In the genomic region with DNA sequence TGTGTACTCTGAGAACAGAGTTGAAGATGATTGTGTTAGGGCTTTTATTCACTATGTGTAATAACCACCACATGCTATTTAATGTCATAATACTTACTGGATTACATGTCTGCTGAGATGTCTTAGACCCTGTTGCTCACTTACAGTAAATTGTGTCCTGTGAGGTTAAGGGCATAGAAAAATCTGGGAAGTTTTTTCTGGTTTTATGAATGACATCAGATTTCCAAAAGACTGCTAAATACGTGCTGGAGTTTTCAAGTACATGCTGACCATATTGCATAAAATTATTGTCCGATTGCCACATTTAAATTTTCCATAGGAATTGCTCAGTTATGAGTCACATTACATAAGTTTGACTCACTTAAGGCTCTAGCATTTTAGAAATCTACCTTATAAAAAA, we compare ENCODE assay signal across 16 cellular contexts.
DNase-seq lines count a peak whose midpoint lies in the region; ATAC-seq, FAIRE-seq and TF ChIP-seq lines count a peak whose summit lies in the region.
"Had no signal": no experiment of that assay in that cellular context is flagged by ENCODE, and none has a peak within 500 bp of the region (broad histone marks: within the 10 kb centered on the region; RNA-seq: fewer than 3 reads in every experiment).

No MANE protein-coding gene starts in this region.

- no peaks in the 10 kb centered on the region for H4K20me1 ChIP-seq in H9 (ENCODE audit: control insufficient read depth, insufficient read depth, insufficient read length)

- TF ChIP-seq CTCF in bronchial epithelial cell (IDR thresholded peaks at IDR 0.05; ENCODE audit: insufficient read depth, low read length, severe bottlenecking) (no peak), H9 (conservative IDR thresholded peaks at IDR 0.05) (no peak), Calu3 (IDR thresholded peaks at IDR 0.05; ENCODE audit: unreplicated experiment) (no peak)

- H3K79me2 ChIP-seq in H9 (ENCODE audit: insufficient read depth, low read length) = no peaks in the 10 kb centered on the region

- FAIRE-seq in bronchial epithelial cell (lab: Jason Lieb, UNC) = peak; percentile 77
- FAIRE-seq: endometrium had no signal

- H3K27me3 ChIP-seq in bronchial epithelial cell (ENCODE audit: control insufficient read depth, insufficient read depth, low read length) = no peaks in the 10 kb centered on the region
- no peaks in the 10 kb centered on the region for H3K27me3 ChIP-seq in H9 (ENCODE audit: insufficient read depth, low read length)

- no peak overlapping the region for H3T11ph ChIP-seq in H9 (ENCODE audit: low read length)

- no peaks in the 10 kb centered on the region for H3K36me3 Mint-ChIP-seq in activated CD4-positive, alpha-beta T cell treated with anti-CD3 and anti-CD28 coated beads for 36 hours (ENCODE audit: low read depth)
- H3K36me3 Mint-ChIP-seq in H9 (ENCODE audit: insufficient read depth in 1 of 3, low read depth in 3 of 3) (no peaks in the 10 kb centered on the region), Calu3 (ENCODE audit: insufficient read depth, unreplicated experiment) (no peaks in the 10 kb centered on the region)
- H3K36me3 Mint-ChIP-seq: CD8-positive, alpha-beta T cell; WTC11 had no signal

- DNase-seq in EL (peak; percentile 93), NCI-H2227 treated with DMSO at 0.1 percent for 48 hours (lab: John Stamatoyannopoulos, UW) (peak; percentile 23), bronchial epithelial cell (ENCODE audit: low read depth) (peak; percentile 98), lung microvascular endothelial cell (ENCODE audit: low read depth in 2 of 2) (peak; percentile 37 to 46), left colon (no peak), H9 (no peak), Calu3 (no peak)
- DNase-seq in activated CD4-positive, alpha-beta T cell treated with anti-CD3 and anti-CD28 coated beads for 36 hours = no peak
- DNase-seq: aorta; CD8-positive, alpha-beta T cell; NCI-H1092 treated with DMSO at 0.1 percent for 48 hours; NCI-H69; stimulated activated CD4-positive, alpha-beta T cell treated with anti-CD3 and anti-CD28 coated beads, Interleukin-4, amount 100 ng/mL, for 24 hours had no signal

- H3K9me3 ChIP-seq in H9 (ENCODE audit: control insufficient read depth, low read depth, low read length) = no peaks in the 10 kb centered on the region
- H3K9me3 ChIP-seq: prostate gland had no signal

- H3K23me2 ChIP-seq in H9 (ENCODE audit: insufficient read length, low read depth, low read length, poor library complexity, severe bottlenecking) = no peaks in the 10 kb centered on the region

- H2BK120ac ChIP-seq in H9 (ENCODE audit: low read depth, low read length, poor library complexity, severe bottlenecking) = no peak overlapping the region

- no peak overlapping the region for H3K4me3 Mint-ChIP-seq in activated CD4-positive, alpha-beta T cell treated with anti-CD3 and anti-CD28 coated beads for 36 hours
- H3K4me3 Mint-ChIP-seq in H9 (no peak overlapping the region), Calu3 (ENCODE audit: low read depth, unreplicated experiment) (no peak overlapping the region)
- H3K4me3 Mint-ChIP-seq: CD8-positive, alpha-beta T cell; WTC11 had no signal

- H2AFZ ChIP-seq in H9 (ENCODE audit: low read length) = no peak overlapping the region

- H2BK20ac ChIP-seq in H9 (ENCODE audit: low read depth, low read length, poor library complexity, severe bottlenecking) = no peak overlapping the region

- H3K14ac ChIP-seq in H9 (ENCODE audit: insufficient read depth, low read length) = no peak overlapping the region

- WGBS in H9 (ENCODE audit: extremely low coverage, insufficient read length, low lambda C conversion rate) = no CpG with 5 or more reads among the region's 2 CpGs

- no peaks in the 10 kb centered on the region for H3K4me1 Mint-ChIP-seq in activated CD4-positive, alpha-beta T cell treated with anti-CD3 and anti-CD28 coated beads for 36 hours
- no peaks in the 10 kb centered on the region for H3K4me1 Mint-ChIP-seq in H9
- no peaks in the 10 kb centered on the region for H3K4me1 Mint-ChIP-seq in Calu3 (ENCODE audit: low read depth, unreplicated experiment)
- H3K4me1 Mint-ChIP-seq: WTC11 had no signal

- POLR2A ChIA-PET in activated CD4-positive, alpha-beta T cell treated with anti-CD3 and anti-CD28 coated beads for 36 hours (lab: Charles Lee) = no interaction called here

- no TSS peak for BruUV-seq in Calu3 (replicated peaks; lab: Mats Ljungman, UMichigan)

- H3K4me2 ChIP-seq in H9 (ENCODE audit: insufficient read depth, insufficient read length, low read length) = no peak overlapping the region

- H3K36me3 ChIP-seq in bronchial epithelial cell (ENCODE audit: control insufficient read depth, insufficient read depth, low read length) = no peaks in the 10 kb centered on the region
- H3K36me3 ChIP-seq: prostate gland had no signal

- no peak overlapping the region for H2AK5ac ChIP-seq in H9 (ENCODE audit: insufficient read length, low read length)

- peaks cover 6% of the 10 kb centered on the region for H3K9me3 Mint-ChIP-seq in activated CD4-positive, alpha-beta T cell treated with anti-CD3 and anti-CD28 coated beads for 36 hours (ENCODE audit: low read depth)
- H3K9me3 Mint-ChIP-seq in H9 (no peaks in the 10 kb centered on the region), Calu3 (ENCODE audit: low read depth, unreplicated experiment) (no peaks in the 10 kb centered on the region)

- no peak overlapping the region for H2BK5ac ChIP-seq in H9 (ENCODE audit: insufficient read length, low read length)

- H3K27ac Mint-ChIP-seq in activated CD4-positive, alpha-beta T cell treated with anti-CD3 and anti-CD28 coated beads for 36 hours = no peak overlapping the region
- no peak overlapping the region for H3K27ac Mint-ChIP-seq in H9
- H3K27ac Mint-ChIP-seq in Calu3 (ENCODE audit: unreplicated experiment) = no peak overlapping the region
- H3K27ac Mint-ChIP-seq: CD8-positive, alpha-beta T cell; WTC11 had no signal

- intact Hi-C loops in left colon (cut with DNase I, micrococcal nuclease) (no loop called here), Calu3 (cut with micrococcal nuclease; ENCODE audit: unreplicated experiment) (no loop called here)
- intact Hi-C loops in activated CD4-positive, alpha-beta T cell treated with anti-CD3 and anti-CD28 coated beads for 36 hours (cut with DNase I, micrococcal nuclease) = no loop called here

- no peaks in the 10 kb centered on the region for H3K79me1 ChIP-seq in H9 (ENCODE audit: insufficient read depth, low read depth, low read length, poor library complexity, severe bottlenecking)

- H3K4me3 ChIP-seq in bronchial epithelial cell (ENCODE audit: low read depth, low read length) = no peak overlapping the region
- H3K4me3 ChIP-seq: prostate gland had no signal

- no peak overlapping the region for H3K23ac ChIP-seq in H9 (ENCODE audit: insufficient read length, low read depth, low read length)

- CTCF ChIA-PET in activated CD4-positive, alpha-beta T cell treated with anti-CD3 and anti-CD28 coated beads for 36 hours (lab: Charles Lee) = no interaction called here
- CTCF ChIA-PET in Calu3 (lab: Charles Lee) = no interaction called here

- H4K8ac ChIP-seq in H9 (replicated peaks; ENCODE audit: insufficient read length, low read depth, low read length) = no peak overlapping the region

- H3K9ac ChIP-seq in H9 (ENCODE audit: extremely low read depth, insufficient read length, low read length) = no peak overlapping the region

- no peak overlapping the region for H2BK15ac ChIP-seq in H9 (ENCODE audit: low read depth, low read length)

- no peak overlapping the region for H4K91ac ChIP-seq in H9 (ENCODE audit: insufficient read length, low read depth, low read length)

- H3K56ac ChIP-seq in H9 (ENCODE audit: insufficient read length, low read depth, low read length) = no peak overlapping the region

- no peak overlapping the region for H3K18ac ChIP-seq in H9 (ENCODE audit: insufficient read length, low read depth, low read length)

- H2BK12ac ChIP-seq in H9 (ENCODE audit: insufficient read length, low read depth, low read length) = no peak overlapping the region

- no peaks in the 10 kb centered on the region for H3K27me3 Mint-ChIP-seq in activated CD4-positive, alpha-beta T cell treated with anti-CD3 and anti-CD28 coated beads for 36 hours
- H3K27me3 Mint-ChIP-seq in H9 (ENCODE audit: low read depth) = no peaks in the 10 kb centered on the region
- no peaks in the 10 kb centered on the region for H3K27me3 Mint-ChIP-seq in Calu3 (ENCODE audit: unreplicated experiment)

- no peak overlapping the region for H3K27ac ChIP-seq in H9 (ENCODE audit: insufficient read length, low read depth, low read length)
- H3K27ac ChIP-seq: prostate gland had no signal

- no peaks in the 10 kb centered on the region for H3K4me1 ChIP-seq in H9 (ENCODE audit: insufficient read depth, low read length)
- H3K4me1 ChIP-seq: prostate gland had no signal

- ATAC-seq in left colon = no peak
- ATAC-seq in activated CD4-positive, alpha-beta T cell treated with anti-CD3 and anti-CD28 coated beads for 36 hours = no peak
- ATAC-seq: CD8-positive, alpha-beta T cell; WTC11 had no signal

- H4K5ac ChIP-seq in H9 (ENCODE audit: insufficient read length, low read depth, low read length) = no peak overlapping the region

- H3K4ac ChIP-seq in H9 (ENCODE audit: low read depth, low read length) = no peak overlapping the region

Comparison
In these comparisons a context has a peak if more than half of its experiments do, and no peak if none do; other contexts are left out.
1. DNase-seq: peak in EL (single experiment), NCI-H2227 treated with DMSO at 0.1 percent for 48 hours (single experiment), bronchial epithelial cell (single experiment) and lung microvascular endothelial cell (2 of 2); none in left colon (0 of 2), activated CD4-positive, alpha-beta T cell treated with anti-CD3 and anti-CD28 coated beads for 36 hours (single experiment), H9 (single experiment) and Calu3 (single experiment).